ENCODE assay signal across 8 cellular contexts in the genomic region with DNA sequence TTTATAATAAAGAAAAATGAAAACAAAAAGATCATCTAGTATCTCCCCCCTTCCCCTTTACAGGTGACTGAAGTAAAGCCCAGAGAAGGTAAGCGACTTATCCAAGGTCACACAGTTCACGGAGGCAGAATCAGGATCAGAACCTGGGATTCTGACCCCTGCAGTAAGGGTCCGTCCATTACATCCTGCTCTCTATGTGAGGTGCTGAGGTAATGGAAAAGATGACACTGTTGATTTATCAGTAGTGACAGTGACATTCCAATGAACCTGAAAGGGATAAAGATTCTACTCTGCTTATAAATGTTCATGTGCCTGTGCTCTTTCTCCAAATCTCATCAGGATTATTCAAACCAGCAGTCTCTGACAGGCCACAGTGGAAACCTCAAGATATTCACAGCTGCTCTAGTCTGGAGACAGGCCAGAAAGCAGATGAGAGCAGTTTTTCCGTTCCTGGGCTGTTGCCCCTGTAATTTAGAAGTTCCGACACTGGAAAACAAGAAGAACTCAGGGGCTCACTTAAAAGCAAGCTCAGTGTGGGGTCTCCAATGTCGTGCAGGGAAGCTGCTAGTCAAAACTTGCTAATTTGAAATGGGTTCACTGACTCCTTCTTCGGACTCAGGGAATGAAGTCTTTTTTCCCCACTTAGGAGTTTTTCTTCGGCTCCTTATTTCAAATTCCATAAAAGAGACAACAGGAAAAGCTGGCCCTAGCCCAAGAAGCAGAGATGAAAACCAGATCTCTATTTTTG.
DNase-seq lines count a peak whose midpoint lies in the region; ATAC-seq and TF ChIP-seq lines count a peak whose summit lies in the region.

No MANE protein-coding gene starts in this region.

- peak overlapping the region in 2 of 3 experiments; percentile 8 to 22 for H3K4me3 Mint-ChIP-seq in nephron

- H3K27me3 Mint-ChIP-seq in nephron (ENCODE audit: low read depth) = peaks cover 7% of the 10 kb centered on the region

- no peak overlapping the region for H3K27ac ChIP-seq in brain microvascular endothelial cell

- H3K9me3 Mint-ChIP-seq in nephron = no peaks in the 10 kb centered on the region

- H3K27me3 ChIP-seq in brain microvascular endothelial cell (replicated peaks) = no peaks in the 10 kb centered on the region

- no peak overlapping the region for H3K4me3 ChIP-seq in brain microvascular endothelial cell (ENCODE audit: low read depth, low read length)

- peak; percentile 56 for DNase-seq in AG08395 (ENCODE audit: low spot score)
- DNase-seq in brain microvascular endothelial cell = peak; percentile 28
- DNase-seq in COR-L47 (lab: John Stamatoyannopoulos, UW) = no peak
- no peak for DNase-seq in SKM-1 treated with dmso at 0.1 percent for 144 hours (lab: John Stamatoyannopoulos, UW; ENCODE audit: unreplicated experiment)

- peak overlapping the region; percentile 59 to 83 (median 66) for H3K27ac Mint-ChIP-seq in nephron

- TF ChIP-seq CTCF in brain microvascular endothelial cell (IDR thresholded peaks at IDR 0.05; ENCODE audit: low read depth, low read length, missing control alignments) (peak; percentile 17), nephron (IDR thresholded peaks at IDR 0.05; ENCODE audit: unreplicated experiment in 3 of 3) (no peak)

- ATAC-seq in GM19455 (IDR thresholded peaks at IDR 0.05; ENCODE audit: unreplicated experiment) = peak; percentile 27
- ATAC-seq in HG03442 (IDR thresholded peaks at IDR 0.05; ENCODE audit: unreplicated experiment) = peak; percentile 23
- ATAC-seq in HG02588 (IDR thresholded peaks at IDR 0.05; ENCODE audit: unreplicated experiment) = no peak

- in situ Hi-C loops in brain microvascular endothelial cell (cut with HindIII; ENCODE audit: low pct_ligation_motif_present, low sequenced_read_pairs) = no loop called here

- H3K36me3 Mint-ChIP-seq in nephron (ENCODE audit: low read depth) = no peaks in the 10 kb centered on the region

- H3K36me3 ChIP-seq in brain microvascular endothelial cell (replicated peaks) = no peaks in the 10 kb centered on the region

- peaks cover 44% of the 10 kb centered on the region for H3K4me1 Mint-ChIP-seq in nephron

Comparison
In these comparisons a context has a peak if more than half of its experiments do, and no peak if none do; other contexts are left out.
1. DNase-seq: peak in AG08395 (single experiment) and brain microvascular endothelial cell (single experiment); none in COR-L47 (single experiment) and SKM-1 treated with dmso at 0.1 percent for 144 hours (single experiment).